ENCODE assay signal across 37 cellular contexts in genomic region chr18:70368903-70369302, GRCh38.
DNase-seq lines count a peak whose midpoint lies in the region; ATAC-seq, FAIRE-seq and TF ChIP-seq lines count a peak whose summit lies in the region.
"Had no signal": no experiment of that assay in that cellular context is flagged by ENCODE, and none has a peak within 500 bp of the region (broad histone marks: within the 10 kb centered on the region; RNA-seq: fewer than 3 reads in every experiment).

No MANE protein-coding gene starts in this region.

- H3K27ac Mint-ChIP-seq in endodermal cell: no peak overlapping the region
- H3K27ac Mint-ChIP-seq: activated CD8-positive, alpha-beta T cell treated with anti-CD3 and anti-CD28 coated beads for 36 hours; activated naive CD4-positive, alpha-beta T cell treated with anti-CD3 and anti-CD28 coated beads for 36 hours; activated T-helper 1 cell treated with anti-CD3 and anti-CD28 coated beads, Interleukin-12 subunit alpha, Interleukin-12 subunit beta, Interleukin-2, Interleukin-4 antibody, amounts not matched to agents 30 ng/mL and 10 ng/mL and 1 ng/mL, durations not matched to agents 14 hours and 24 hours and 36 hours; mesothelial cell of epicardium; naive B cell; stimulated activated naive CD8-positive, alpha-beta T cell treated with anti-CD3 and anti-CD28 coated beads, Interleukin-15, amount 100 ng/mL, for 72 hours had no signal

- H3K36me3 Mint-ChIP-seq in endodermal cell (ENCODE audit: low read depth): no peaks in the 10 kb centered on the region
- H3K36me3 Mint-ChIP-seq: mesothelial cell of epicardium, naive B cell had no signal

- H3K27ac ChIP-seq in Panc1 (ENCODE audit: low read length) (peak overlapping the region; percentile 66), small intestine (ENCODE audit: low read depth in 1 of 2, low read length in 1 of 2) (no peak overlapping the region), endodermal cell (ENCODE audit: low read depth, low read length) (no peak overlapping the region)
- H3K27ac ChIP-seq: C4-2B, dorsolateral prefrontal cortex, foreskin keratinocyte, heart right ventricle, neutrophil, right atrium auricular region, thyroid gland had no signal

- peaks cover 23% of the 10 kb centered on the region for H3K4me1 ChIP-seq in Panc1 (ENCODE audit: control insufficient read depth, insufficient read depth, low read length)
- peaks cover 9 to 10% of the 10 kb centered on the region in 2 donors for H3K4me1 ChIP-seq in small intestine (ENCODE audit: control insufficient read depth in 2 of 2, insufficient read depth in 1 of 2, low read depth in 1 of 2, low read length in 1 of 2)
- H3K4me1 ChIP-seq in endodermal cell (ENCODE audit: control insufficient read depth, insufficient read depth, low read length): peaks cover 14% of the 10 kb centered on the region
- H3K4me1 ChIP-seq: right atrium auricular region, thyroid gland had no signal

- H3K9ac ChIP-seq in endodermal cell (ENCODE audit: extremely low read depth, low read length, poor library complexity, severe bottlenecking): no peak overlapping the region

- no peaks in the 10 kb centered on the region for H3K9me3 Mint-ChIP-seq in endodermal cell
- H3K9me3 Mint-ChIP-seq: activated CD8-positive, alpha-beta T cell treated with anti-CD3 and anti-CD28 coated beads for 36 hours; activated naive CD4-positive, alpha-beta T cell treated with anti-CD3 and anti-CD28 coated beads for 36 hours; activated T-helper 1 cell treated with anti-CD3 and anti-CD28 coated beads, Interleukin-12 subunit alpha, Interleukin-12 subunit beta, Interleukin-2, Interleukin-4 antibody, amounts not matched to agents 30 ng/mL and 10 ng/mL and 1 ng/mL, durations not matched to agents 14 hours and 24 hours and 36 hours; mesothelial cell of epicardium; stimulated activated naive CD8-positive, alpha-beta T cell treated with anti-CD3 and anti-CD28 coated beads, Interleukin-15, amount 100 ng/mL, for 72 hours had no signal

- ATAC-seq in Panc1: no peak
- ATAC-seq: activated CD8-positive, alpha-beta T cell treated with anti-CD3 and anti-CD28 coated beads for 36 hours; foreskin keratinocyte; heart right ventricle; Right ventricle myocardium inferior; stimulated activated naive CD8-positive, alpha-beta T cell treated with anti-CD3 and anti-CD28 coated beads, Interleukin-15, amount 100 ng/mL, for 72 hours had no signal

- H3K36me3 ChIP-seq in Panc1 (ENCODE audit: control insufficient read depth, insufficient read depth, low read length): no peaks in the 10 kb centered on the region
- H3K36me3 ChIP-seq in small intestine (ENCODE audit: control insufficient read depth in 2 of 2, insufficient read depth in 2 of 2, low read length in 2 of 2): no peaks in the 10 kb centered on the region
- H3K36me3 ChIP-seq in endodermal cell (ENCODE audit: control insufficient read depth, insufficient read depth, low read length): no peaks in the 10 kb centered on the region
- H3K36me3 ChIP-seq: heart right ventricle, neutrophil, right atrium auricular region, thyroid gland had no signal

- intact Hi-C loops in Panc1 (cut with micrococcal nuclease; ENCODE audit: unreplicated experiment): no loop called here

- H3K4me3 Mint-ChIP-seq in endodermal cell: no peak overlapping the region
- H3K4me3 Mint-ChIP-seq: activated CD8-positive, alpha-beta T cell treated with anti-CD3 and anti-CD28 coated beads for 36 hours; activated naive CD4-positive, alpha-beta T cell treated with anti-CD3 and anti-CD28 coated beads for 36 hours; activated T-helper 1 cell treated with anti-CD3 and anti-CD28 coated beads, Interleukin-12 subunit alpha, Interleukin-12 subunit beta, Interleukin-2, Interleukin-4 antibody, amounts not matched to agents 30 ng/mL and 10 ng/mL and 1 ng/mL, durations not matched to agents 14 hours and 24 hours and 36 hours; mesothelial cell of epicardium; naive B cell; stimulated activated naive CD8-positive, alpha-beta T cell treated with anti-CD3 and anti-CD28 coated beads, Interleukin-15, amount 100 ng/mL, for 72 hours had no signal

- CTCF ChIA-PET in Panc1 (lab: Charles Lee): no interaction called here

- TF ChIP-seq CTCF in Panc1 (IDR thresholded peaks at IDR 0.05) (no peak), fibroblast of mammary gland (conservative IDR thresholded peaks at IDR 0.05; ENCODE audit: control insufficient read depth, insufficient read depth, low read depth, low read length) (no peak), endodermal cell (conservative IDR thresholded peaks at IDR 0.05) (no peak)

- peaks cover 46% of the 10 kb centered on the region for H3K4me1 Mint-ChIP-seq in endodermal cell
- H3K4me1 Mint-ChIP-seq: naive B cell; stimulated activated naive CD8-positive, alpha-beta T cell treated with anti-CD3 and anti-CD28 coated beads, Interleukin-15, amount 100 ng/mL, for 72 hours had no signal

- WGBS in small intestine, 3 donors: 74 to 83% (median 80%) methylated on average over 1 of the region's 1 CpG
- 100% methylated on average over 1 of the region's 1 CpG for WGBS in endodermal cell (ENCODE audit: insufficient coverage in 1 of 2, insufficient read length in 1 of 2), 2 experiments

- POLR2A ChIA-PET in Panc1 (lab: Charles Lee): no interaction called here

- H3K4me3 ChIP-seq in Panc1 (ENCODE audit: low read depth in 2 of 2, low read length in 2 of 2): no peak overlapping the region
- no peak overlapping the region for H3K4me3 ChIP-seq in fibroblast of mammary gland (ENCODE audit: control insufficient read depth, low read depth, low read length)
- H3K4me3 ChIP-seq in small intestine (ENCODE audit: low read depth in 1 of 2, low read length in 2 of 2): no peak overlapping the region
- no peak overlapping the region for H3K4me3 ChIP-seq in endodermal cell (ENCODE audit: low read length)
- H3K4me3 ChIP-seq: dorsolateral prefrontal cortex, heart right ventricle, right atrium auricular region, thyroid gland had no signal

- H3K9me3 ChIP-seq in Panc1 (ENCODE audit: control insufficient read depth, insufficient read depth, low read depth, low read length) (no peaks in the 10 kb centered on the region), small intestine (ENCODE audit: control insufficient read depth, low read depth) (no peaks in the 10 kb centered on the region), endodermal cell (ENCODE audit: control insufficient read depth, low read length) (peaks cover 13% of the 10 kb centered on the region)
- H3K9me3 ChIP-seq: Caco-2, heart right ventricle, neutrophil, right atrium auricular region, thyroid gland had no signal

- FAIRE-seq in small intestine (lab: Jason Lieb, UNC): no peak
- FAIRE-seq: H54, kidney had no signal

- H3K27me3 ChIP-seq in Panc1 (ENCODE audit: control insufficient read depth, insufficient read depth, low read length): no peaks in the 10 kb centered on the region
- no peaks in the 10 kb centered on the region for H3K27me3 ChIP-seq in small intestine (ENCODE audit: control insufficient read depth in 2 of 2, insufficient read depth in 2 of 2, low read length in 2 of 2)
- no peaks in the 10 kb centered on the region for H3K27me3 ChIP-seq in endodermal cell (ENCODE audit: control insufficient read depth, insufficient read depth, low read length, poor library complexity, severe bottlenecking)
- H3K27me3 ChIP-seq: dorsolateral prefrontal cortex, foreskin keratinocyte, heart right ventricle, neutrophil, right atrium auricular region, thyroid gland had no signal

- DNase-seq in HCEC 1CT (peak; percentile 28), Panc1 (ENCODE audit: low read depth, low spot score) (no peak), fibroblast of mammary gland (ENCODE audit: low read depth) (peak; percentile 69), small intestine (peak; percentile 33), superior temporal gyrus (ENCODE audit: extremely low spot score) (no peak), endodermal cell (no peak)
- no peak for DNase-seq in stimulated activated CD4-positive, alpha-beta T cell treated with anti-CD3 and anti-CD28 coated beads, Interleukin-2, amount 100 ng/mL, for 48 hours
- DNase-seq: activated CD4-positive, alpha-beta T cell treated with anti-CD3 and anti-CD28 coated beads for 1 hour; activated CD8-positive, alpha-beta memory T cell treated with anti-CD3 and anti-CD28 coated beads, Interleukin-2, amount 50 U/mL, for 48 hours; activated CD8-positive, alpha-beta T cell treated with anti-CD3 and anti-CD28 coated beads for 36 hours; activated naive CD4-positive, alpha-beta T cell treated with anti-CD3 and anti-CD28 coated beads for 36 hours; Caco-2; DMS79; dorsolateral prefrontal cortex; foreskin keratinocyte; GDM1; heart right ventricle; KG1; kidney; MM.1S; naive B cell; NCI-H1417 treated with DMSO at 0.1 percent for 48 hours; NCI-H2029 treated with DMSO at 0.1 percent for 48 hours; NCI-H524 treated with DMSO at 0.1 percent for 48 hours; PC-3; posterior cingulate gyrus; stimulated activated CD4-positive, alpha-beta T cell treated with anti-CD3 and anti-CD28 coated beads, Interleukin-1b, Interleukin-23, amount 100 ng/mL, for 48 hours; stimulated activated CD8-positive, alpha-beta memory T cell treated with anti-CD3 and anti-CD28 coated beads, Interleukin-4, amount 100 ng/mL, for 48 hours; stimulated activated naive CD8-positive, alpha-beta T cell treated with anti-CD3 and anti-CD28 coated beads, Interleukin-15, amount 100 ng/mL, for 72 hours; thyroid gland had no signal

- peaks cover 3% of the 10 kb centered on the region for H3K27me3 Mint-ChIP-seq in endodermal cell (ENCODE audit: insufficient read depth)

- in situ Hi-C loops in Panc1 (cut with HindIII; ENCODE audit: low pct_unique_long_range_greater_than_20kb, low sequenced_read_pairs): no loop called here

- BruUV-seq in Panc1 (replicated peaks; lab: Mats Ljungman, UMichigan): no TSS peak

Comparison
In these comparisons a context has a peak if more than half of its experiments do, and no peak if none do; other contexts are left out.
1. DNase-seq: peak in HCEC 1CT (single experiment), fibroblast of mammary gland (single experiment) and small intestine (single experiment); none in Panc1 (single experiment), superior temporal gyrus (single experiment), stimulated activated CD4-positive, alpha-beta T cell treated with anti-CD3 and anti-CD28 coated beads, Interleukin-2, amount 100 ng/mL, for 48 hours (0 of 2) and endodermal cell (single experiment).